In the genomic region with DNA sequence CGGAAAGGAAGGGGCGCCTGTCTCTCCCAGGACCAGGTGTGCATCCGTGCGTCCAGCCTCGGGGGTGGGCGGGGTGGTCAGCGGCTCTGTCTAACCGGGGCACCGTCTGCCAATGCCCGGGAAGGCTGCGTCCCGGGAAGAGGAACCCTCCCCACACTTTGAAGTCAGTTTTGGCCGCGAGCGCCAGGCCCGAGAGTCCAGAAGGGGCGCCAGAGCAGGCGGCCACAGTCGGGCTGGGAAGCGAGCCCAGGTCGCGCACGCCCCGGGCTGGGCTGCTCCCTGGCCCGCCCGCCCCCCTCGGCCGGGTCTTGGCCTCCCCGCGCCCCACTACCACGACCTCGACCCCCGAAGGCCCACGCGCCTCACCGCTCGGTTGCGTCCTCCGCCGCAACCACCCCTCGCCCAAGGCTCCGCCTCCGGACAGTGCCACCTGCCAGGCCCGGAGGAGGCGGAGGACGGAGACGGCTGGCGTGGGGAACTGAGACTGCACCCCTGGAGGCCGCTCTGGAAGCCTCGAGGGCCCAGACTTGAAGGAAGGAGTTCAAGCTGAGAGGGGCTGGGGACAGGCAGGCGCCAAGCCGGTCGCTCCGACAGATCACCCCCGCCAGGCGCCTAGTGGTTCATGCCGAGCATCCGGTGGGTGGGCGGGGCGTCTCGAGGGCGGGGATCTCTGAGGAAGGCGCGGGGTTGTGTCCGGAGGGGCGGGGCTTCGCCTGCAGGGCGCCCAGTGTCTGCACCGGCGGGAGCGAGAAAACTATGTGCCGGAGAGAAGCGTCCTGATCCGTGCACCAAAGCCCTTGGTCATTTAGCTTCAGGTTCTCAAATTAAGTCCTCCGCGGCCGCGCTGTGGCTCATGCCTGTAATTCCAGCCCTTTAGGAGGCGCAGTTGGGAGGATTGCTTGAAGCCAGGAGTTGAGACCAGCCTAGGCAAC, we compare ENCODE assay signal across 8 cellular contexts. TPM values are rescaled to one million over a fixed set of nuclear protein-coding genes. Genes with fewer than 3 reads are reported as not detected.
A peak's percentile ranks its signal among the peaks of the same experiment; 100 is the strongest.
DNase-seq lines count a peak whose midpoint lies in the region; TF ChIP-seq lines count a peak whose summit lies in the region.

A gene (minus strand): TSS at position 404 of the 932 bp plus-strand sequence. CDS start 1,093 bp downstream, outside the sequence.

- intact Hi-C loops in stomach (cut with DNase I; ENCODE audit: low total_unique reads) = no loop called here

- TF ChIP-seq CTCF in neural cell (IDR thresholded peaks at IDR 0.05; ENCODE audit: poor library complexity, severe bottlenecking) (peak; percentile 55), stomach (IDR thresholded peaks at IDR 0.05) (peak in 4 of 7 experiments; percentile 6 to 48 (median 16))

- H3K36me3 ChIP-seq in H7 (replicated peaks; ENCODE audit: control insufficient read depth, insufficient read depth, low read length) (no peaks in the 10 kb centered on the region; the same call in 1 of the 2 replicates), neural cell (ENCODE audit: insufficient read depth, low read length) (no peaks in the 10 kb centered on the region), stomach (peaks cover 0 to 16% (median 11%) of the 10 kb centered on the region in 4 donors)

- no peaks in the 10 kb centered on the region for H3F3A ChIP-seq in neural cell (ENCODE audit: insufficient read depth, low read length, poor library complexity, severe bottlenecking)

- peak within 1 kb of the TSS; percentile 75 for H3K4me3 ChIP-seq in H7 (ENCODE audit: insufficient read depth, low read depth, low read length)
- peak within 1 kb of the TSS; percentile 93 for H3K4me3 ChIP-seq in neural cell (ENCODE audit: low read length)
- peak within 1 kb of the TSS; percentile 68 to 88 (median 82) for H3K4me3 ChIP-seq in stomach

- in situ Hi-C loops in G401 (cut with HindIII; ENCODE audit: low sequenced_read_pairs) = no loop called here

- 0 to 4% (median 1%) methylated on average over 16 to 79 of the region's 79 CpGs for WGBS in stomach, 5 donors

- H3K27ac ChIP-seq in neural cell (ENCODE audit: low read length) (peak within 1 kb of the TSS; percentile 97), stomach (peak within 1 kb of the TSS; percentile 95 to 99 (median 99))

- H3K27me3 ChIP-seq in H7 (ENCODE audit: control insufficient read depth, insufficient read depth, low read length) (no peaks in the 10 kb centered on the region), neural cell (ENCODE audit: insufficient read depth, low read depth, low read length) (no peaks in the 10 kb centered on the region), stomach (no peaks in the 10 kb centered on the region)

- no peaks in the 10 kb centered on the region for H3K9me2 ChIP-seq in neural cell (ENCODE audit: insufficient read depth, low read length)

- peak within 1 kb of the TSS; percentile 80 for H3K4me2 ChIP-seq in neural cell (ENCODE audit: low read length)

- peaks cover 34 to 69% (median 56%) of the 10 kb centered on the region in 4 donors for H3K4me1 ChIP-seq in stomach

- no peak for TF ChIP-seq EP300 in neural cell (conservative IDR thresholded peaks at IDR 0.05; ENCODE audit: poor library complexity, severe bottlenecking)
- TF ChIP-seq EP300 in stomach (IDR thresholded peaks at IDR 0.05) = no peak

- H2AFZ ChIP-seq in neural cell (ENCODE audit: low read depth, low read length) = peak within 1 kb of the TSS; percentile 80

- no peaks in the 10 kb centered on the region for H3K9me3 ChIP-seq in neural cell (ENCODE audit: low read length)
- no peaks in the 10 kb centered on the region for H3K9me3 ChIP-seq in stomach

- TF ChIP-seq POLR2A in stomach (IDR thresholded peaks at IDR 0.05) = peak in 1 of 4 donors; percentile 39

- no peak for TF ChIP-seq RAD21 in neural cell (conservative IDR thresholded peaks at IDR 0.05)

- no peaks in the 10 kb centered on the region for H4K20me1 ChIP-seq in neural cell (ENCODE audit: insufficient read depth)

- peak within 1 kb of the TSS; percentile 98 for H3K9ac ChIP-seq in neural cell (ENCODE audit: low read length)

- peak; percentile 94 for DNase-seq in G401 (ENCODE audit: low spot score)
- peak; percentile 99 for DNase-seq in H7
- DNase-seq in M059J (ENCODE audit: low read depth) = peak; percentile 95
- DNase-seq in SHP77 (lab: John Stamatoyannopoulos, UW) = peak; percentile 97 to 99
- DNase-seq in activated effector memory CD4-positive, alpha-beta T cell treated with anti-CD3 and anti-CD28 coated beads, Interleukin-2, amount 50 U/mL, for 16 hours = peak; percentile 97
- DNase-seq in fibroblast of the conjunctiva (ENCODE audit: low read depth) = peak; percentile 83
- peak; percentile 99 for DNase-seq in stomach

- peaks cover 12% of the 10 kb centered on the region for H3K79me2 ChIP-seq in neural cell (replicated peaks; ENCODE audit: insufficient read depth, low read length)

TF ChIP-seq in neural cell, 6 proteins besides CTCF, POLR2A, EP300 and RAD21:
- no peak for TF ChIP-seq EZH2 (IDR thresholded peaks at IDR 0.05; ENCODE audit: borderline replicate concordance, insufficient read depth, low read length, poor library complexity, severe bottlenecking)
- TF ChIP-seq MXI1 (conservative IDR thresholded peaks at IDR 0.05; ENCODE audit: poor library complexity, severe bottlenecking) = peak; percentile 80
- TF ChIP-seq POLR2AphosphoS5 (IDR thresholded peaks at IDR 0.05) = peak; percentile 73
- TF ChIP-seq TAF1 (IDR thresholded peaks at IDR 0.05; ENCODE audit: low read depth) = no peak

RNA-seq across cellular contexts. Expression of the gene that starts here (rescaled TPM):
- 87.3 and 104 TPM in 2 replicates for total RNA-seq in G401 (2014; rRNA removed; shearing (Covaris generic))
- total RNA-seq in H7 (2014; rRNA removed; shearing (Covaris generic)) = 83.5 and 86.4 TPM in 2 replicates
- 18.8 and 39.0 TPM in 2 replicates for total RNA-seq in M059J (2014; rRNA removed; shearing (Covaris generic))
- 60.3 and 68.6 TPM in 2 replicates for polyA plus RNA-seq in neural cell
- 24.8 and 30.9 TPM in 2 replicates for polyA minus RNA-seq in neural cell
- total RNA-seq in stomach = 100 to 1,000 TPM in 1 of 5 donors, 10 to 100 TPM in 4; 16.3 to 119 (median 35.7) TPM
- polyA plus RNA-seq in stomach = 10 to 100 TPM; 23.5 to 25.2 (median 23.5) TPM

Comparison
In these comparisons a context has a peak if more than half of its experiments do, and no peak if none do; other contexts are left out.
1. Peak in every context shown above with its lines: DNase-seq, H3K4me3 ChIP-seq and H3K27ac ChIP-seq.